ENCODE assay signal across 8 cellular contexts in genomic region chr17:42388381-42389134, GRCh38. TPM values are rescaled to one million over a fixed set of nuclear protein-coding genes. Genes with fewer than 3 reads are reported as not detected.
DNase-seq lines count a peak whose midpoint lies in the region; ATAC-seq and FAIRE-seq lines count a peak whose summit lies in the region.

Gene STAT3 (minus strand): TSS chr17:42388442. CDS start chr17:42348516, 39,926 bp downstream.

- H3K9ac ChIP-seq in rectal smooth muscle tissue (ENCODE audit: low read length), result peak within 1 kb of the TSS; percentile 96

- H3K4me3 ChIP-seq in rectal smooth muscle tissue (ENCODE audit: low read length) (peak within 1 kb of the TSS; percentile 84), aorta (ENCODE audit: low read length in 2 of 2) (peak within 1 kb of the TSS; percentile 90 to 94)

- H3K27me3 ChIP-seq in rectal smooth muscle tissue (ENCODE audit: control insufficient read depth, insufficient read depth, low read length) (no peaks in the 10 kb centered on the region), aorta (ENCODE audit: control insufficient read depth in 1 of 2, insufficient read depth in 2 of 2, low read length in 1 of 2) (no peaks in the 10 kb centered on the region)

- WGBS in aorta, 2 donors, result 0% methylated on average over 43 to 44 of the region's 44 CpGs

- H3K27ac ChIP-seq in rectal smooth muscle tissue (ENCODE audit: low read depth, low read length) (peak within 1 kb of the TSS; percentile 99), aorta (ENCODE audit: low read depth in 1 of 2, low read length in 2 of 2) (peak within 1 kb of the TSS; percentile 94 to 98)

- no peaks in the 10 kb centered on the region for H3K36me3 ChIP-seq in rectal smooth muscle tissue (ENCODE audit: control insufficient read depth, insufficient read depth, low read length)
- no peaks in the 10 kb centered on the region for H3K36me3 ChIP-seq in aorta (ENCODE audit: control insufficient read depth in 1 of 2, insufficient read depth in 2 of 2, low read length in 1 of 2)

- intact Hi-C loops in aorta (cut with DNase I), result loop anchor here (5.0 kb wide), 3 partner anchors 41 to 66 kb away; no protein-coding TSS in a partner anchor

- no peaks in the 10 kb centered on the region for H3K9me3 ChIP-seq in aorta (ENCODE audit: control insufficient read depth, low read length)

- DNase-seq in GM18507 (ENCODE audit: extremely low spot score, insufficient read length, low read depth) (peak; percentile 96), NCI-H2029 treated with DMSO at 0.1 percent for 48 hours (lab: John Stamatoyannopoulos, UW) (peak; percentile 96), T1000 (lab: John Stamatoyannopoulos, UW) (peak; percentile 100), astrocyte of the hippocampus (ENCODE audit: low read depth, low spot score) (peak; percentile 100), hepatic stellate cell (ENCODE audit: low spot score) (peak; percentile 98), aorta (peak; percentile 100)

- H3K4me1 ChIP-seq in rectal smooth muscle tissue (ENCODE audit: control insufficient read depth, insufficient read depth, low read length) (peaks cover 3% of the 10 kb centered on the region), aorta (ENCODE audit: control insufficient read depth in 1 of 2, insufficient read depth in 2 of 2, low read length in 2 of 2) (no peaks in the 10 kb centered on the region)

- peak; percentile 85 for ATAC-seq in HG02981 (IDR thresholded peaks at IDR 0.05; ENCODE audit: unreplicated experiment)
- peak; percentile 99 for ATAC-seq in aorta (ENCODE audit: low FRiP score)

- FAIRE-seq in GM18507 (lab: Jason Lieb, UNC), result peak; percentile 99

RNA-seq across cellular contexts. Expression of gene STAT3, which starts in this region (rescaled TPM):
- total RNA-seq in aorta, result 100 to 1,000 TPM; 279 to 297 TPM
- polyA plus RNA-seq in aorta, result 10 to 100 TPM; 34.1 to 78.3 TPM

Comparison
In these comparisons a context has a peak if more than half of its experiments do, and no peak if none do; other contexts are left out.
1. Peak in every context shown above with its lines: DNase-seq, ATAC-seq, H3K4me3 ChIP-seq and H3K27ac ChIP-seq.